Comparison of ENCODE assay signal across 30 cellular contexts in the genomic region with DNA sequence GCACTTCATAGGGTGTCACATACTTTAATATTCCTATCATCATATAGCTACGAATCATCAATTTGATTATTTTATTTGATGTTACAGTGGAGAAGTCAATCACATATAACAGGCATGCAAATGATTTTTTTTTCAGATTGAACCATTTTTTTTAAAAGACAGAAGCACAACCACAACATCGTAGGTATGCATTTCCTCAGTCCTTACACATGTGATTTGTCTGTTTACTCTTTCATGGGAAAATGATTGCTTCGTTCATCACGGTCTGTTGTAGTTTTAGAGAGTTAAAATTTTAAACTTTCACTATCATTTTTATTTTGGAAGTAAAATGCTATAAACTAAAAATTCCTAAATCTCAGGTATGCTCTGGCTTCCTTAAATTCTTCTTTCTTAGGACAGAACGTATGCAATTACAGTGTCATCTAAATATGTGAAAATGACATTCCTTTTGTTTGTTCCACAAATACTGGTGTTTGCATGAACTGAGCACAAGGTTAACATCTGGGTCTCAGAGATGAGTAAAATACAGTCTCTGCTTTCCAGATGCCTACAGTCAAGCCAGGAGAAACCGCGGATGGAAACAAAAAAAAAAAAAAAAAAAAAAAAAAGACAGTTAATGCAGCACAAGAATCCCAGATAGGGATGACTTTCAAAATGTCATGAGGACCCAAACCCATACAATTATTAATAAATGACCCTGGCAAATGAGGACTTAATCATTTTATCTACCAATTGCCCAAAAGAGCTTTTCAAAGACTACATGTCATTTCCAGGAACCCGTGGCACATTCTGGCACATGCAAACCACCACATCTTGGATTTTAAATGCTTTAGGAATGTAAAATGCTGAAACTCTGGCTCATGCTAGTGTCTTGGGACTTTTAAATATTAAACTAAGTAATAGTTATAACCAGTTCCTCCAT.
"Had no signal": no experiment of that assay in that cellular context is flagged by ENCODE, and none has a peak within 500 bp of the region (broad histone marks: within the 10 kb centered on the region; RNA-seq: fewer than 3 reads in every experiment).

No MANE protein-coding gene starts in this region.

- H3K79me2 ChIP-seq: hepatocyte had no signal

- H3K4me2 ChIP-seq: hepatocyte had no signal

- H3K4me1 ChIP-seq: breast epithelium, gastroesophageal sphincter, pancreas, prostate gland, testis, transverse colon had no signal

- H3K27me3 ChIP-seq: breast epithelium, gastroesophageal sphincter, hepatocyte, neutrophil, pancreas, testis, transverse colon had no signal

- FAIRE-seq: keratinocyte, pancreas, urothelium cell line had no signal

- H3K4me3 ChIP-seq: breast epithelium, gastroesophageal sphincter, hepatocyte, pancreas, prostate gland, skin epidermis, testis, transverse colon had no signal

- H3K27ac ChIP-seq: breast epithelium, gastroesophageal sphincter, hepatocyte, neutrophil, pancreas, prostate gland, testis, transverse colon had no signal

- H3K36me3 ChIP-seq: breast epithelium, gastroesophageal sphincter, neutrophil, pancreas, prostate gland, transverse colon had no signal

- DNase-seq: activated CD4-positive, alpha-beta memory T cell treated with anti-CD3 and anti-CD28 coated beads for 36 hours; activated CD4-positive, alpha-beta T cell treated with anti-CD3 and anti-CD28 coated beads, Interleukin-2, amount 10 ng/mL, durations not matched to agents 24 days and 14 days; activated CD4-positive, CD25-positive, alpha-beta regulatory T cell treated with anti-CD3 and anti-CD28 coated beads, Interleukin-2, amount 50 U/mL, for 72 hours; activated CD8-positive, alpha-beta memory T cell treated with anti-CD3 and anti-CD28 coated beads, Interleukin-2, amount 50 U/mL, for 4 hours; activated gamma-delta T cell; activated naive CD4-positive, alpha-beta T cell treated with anti-CD3 and anti-CD28 coated beads, Interleukin-2, amount 10 ng/mL, durations not matched to agents 7 days and 5 days; activated naive CD8-positive, alpha-beta T cell treated with anti-CD3 and anti-CD28 coated beads, Interleukin-2, amount 10 ng/mL, durations not matched to agents 7 days and 5 days; activated T-cell treated with anti-CD3 and anti-CD28 coated beads, Interleukin-2, amount 50 U/mL, for 24 hours; amniotic stem cell; central memory CD4-positive, alpha-beta T cell; left cardiac atrium; left ventricle myocardium superior; naive B cell; nephron progenitor cell; pancreas; retina; stimulated activated CD4-positive, alpha-beta T cell treated with anti-CD3 and anti-CD28 coated beads, Interleukin-12 subunit alpha, Interleukin-12 subunit beta, amount 100 ng/mL, for 4 hours; stimulated activated CD4-positive, alpha-beta T cell treated with anti-CD3 and anti-CD28 coated beads, Interleukin-4, amount 100 ng/mL, for 1 hour; stimulated activated naive CD8-positive, alpha-beta T cell treated with anti-CD3 and anti-CD28 coated beads, Interleukin-15, Interleukin-2, amounts not matched to agents 100 U/mL and 50 U/mL, for 24 hours; T-helper 9 cell; testis; transverse colon had no signal
